In the genomic region with DNA sequence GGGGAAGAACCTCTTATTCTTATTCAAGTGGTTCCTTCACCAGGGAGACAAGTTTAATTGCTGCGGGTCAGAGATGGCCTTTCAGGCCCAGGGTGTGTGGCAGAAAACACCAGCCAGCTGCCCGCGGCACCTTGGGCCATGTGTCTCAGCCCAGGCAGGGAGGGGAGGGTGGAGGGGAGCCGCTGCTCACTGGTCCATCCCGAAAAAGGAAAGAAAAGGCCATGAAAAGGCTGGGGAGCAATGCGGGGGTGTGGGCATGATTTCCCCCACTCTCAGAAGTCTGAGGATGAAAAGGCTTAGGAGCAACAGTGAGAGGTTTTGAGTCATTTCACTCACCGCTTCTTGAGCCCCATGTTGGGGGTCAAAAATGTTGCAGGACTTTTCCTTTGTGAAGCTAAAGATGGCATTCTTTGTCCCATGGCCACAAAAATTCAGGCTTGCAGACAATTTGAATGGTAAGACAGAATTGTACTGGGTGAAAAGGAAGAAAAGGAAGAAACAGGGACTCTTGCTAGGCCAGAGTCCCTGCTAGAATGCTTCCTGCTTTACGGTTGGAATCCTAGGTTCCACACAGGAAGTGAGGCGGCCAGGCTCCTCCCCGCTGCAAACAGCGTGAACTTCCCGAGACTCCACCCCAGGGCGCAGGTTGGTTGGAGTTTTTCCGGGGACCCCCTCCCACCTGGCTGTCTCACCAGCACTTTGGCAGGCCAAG, we compare ENCODE assay signal across 1 cellular context.
TF ChIP-seq lines count a peak whose summit lies in the region.

No MANE protein-coding gene starts in this region.

TF ChIP-seq in SK-N-SH, 30 proteins besides CTCF, POLR2A, EP300 and RAD21 (continued from another document):
- TF ChIP-seq, protein P1, sequence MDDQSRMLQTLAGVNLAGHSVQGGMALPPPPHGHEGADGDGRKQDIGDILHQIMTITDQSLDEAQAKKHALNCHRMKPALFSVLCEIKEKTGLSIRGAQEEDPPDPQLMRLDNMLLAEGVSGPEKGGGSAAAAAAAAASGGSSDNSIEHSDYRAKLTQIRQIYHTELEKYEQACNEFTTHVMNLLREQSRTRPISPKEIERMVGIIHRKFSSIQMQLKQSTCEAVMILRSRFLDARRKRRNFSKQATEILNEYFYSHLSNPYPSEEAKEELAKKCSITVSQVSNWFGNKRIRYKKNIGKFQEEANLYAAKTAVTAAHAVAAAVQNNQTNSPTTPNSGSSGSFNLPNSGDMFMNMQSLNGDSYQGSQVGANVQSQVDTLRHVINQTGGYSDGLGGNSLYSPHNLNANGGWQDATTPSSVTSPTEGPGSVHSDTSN (IDR thresholded peaks at IDR 0.05), result no peak
- TF ChIP-seq RXRA (IDR thresholded peaks at IDR 0.05; ENCODE audit: borderline replicate concordance, low read depth) (no peak), CHD2 (IDR thresholded peaks at IDR 0.05; ENCODE audit: low read length, partially characterized antibody) (peak; percentile 5), GABPA (IDR thresholded peaks at IDR 0.05; ENCODE audit: low read depth) (peak; percentile 60), ELF1 (IDR thresholded peaks at IDR 0.05) (peak; percentile 40; the same call in 1 of the 2 replicates)
